Comparison of ENCODE assay signal across 18 cellular contexts in genomic region chr3:53178246-53178645, GRCh38. TPM values are rescaled to one million over a fixed set of nuclear protein-coding genes. Genes with fewer than 3 reads are reported as not detected.
A peak's percentile ranks its signal among the peaks of the same experiment; 100 is the strongest.
DNase-seq lines count a peak whose midpoint lies in the region; ATAC-seq, FAIRE-seq and TF ChIP-seq lines count a peak whose summit lies in the region.
"Had no signal": no experiment of that assay in that cellular context is flagged by ENCODE, and none has a peak within 500 bp of the region (broad histone marks: within the 10 kb centered on the region; RNA-seq: fewer than 3 reads in every experiment).

No MANE protein-coding gene starts in this region.

- DNase-seq in OCI-LY7 (ENCODE audit: low spot score) (no peak), kidney (peak; percentile 68), osteoblast (ENCODE audit: insufficient read length, low spot score, missing footprints) (peak; percentile 13), iPS-NIHi11 (ENCODE audit: low spot score) (no peak), HT-29 (ENCODE audit: low spot score) (no peak)
- DNase-seq: C1 segment of cervical spinal cord; CD4-positive, CD25-positive, alpha-beta regulatory T cell; CD8-positive, alpha-beta memory T cell; COR-L47; GDM1; GOT3; H7; HFFc6 had no signal

- H3K79me2 ChIP-seq in DOHH2 (ENCODE audit: control insufficient read depth, low read length) (peaks cover 82% of the 10 kb centered on the region), OCI-LY7 (ENCODE audit: insufficient read depth, low read depth, low read length) (peaks cover 54% of the 10 kb centered on the region), osteoblast (ENCODE audit: insufficient read depth, low read length) (peaks cover 7% of the 10 kb centered on the region)

- TF ChIP-seq CTCF in DOHH2 (IDR thresholded peaks at IDR 0.05; ENCODE audit: low read depth, low read length, poor library complexity, severe bottlenecking) (no peak), OCI-LY7 (conservative IDR thresholded peaks at IDR 0.05; ENCODE audit: low read length) (no peak), kidney (IDR thresholded peaks at IDR 0.05; ENCODE audit: borderline replicate concordance, extremely low read depth, insufficient read depth) (no peak), osteoblast (IDR thresholded peaks at IDR 0.05; ENCODE audit: extremely low read depth, low read depth, low read length) (no peak)

- ATAC-seq in GM18517 (IDR thresholded peaks at IDR 0.05; ENCODE audit: unreplicated experiment) = no peak
- ATAC-seq: HCT116 had no signal

- no peaks in the 10 kb centered on the region for H3K9me2 ChIP-seq in DOHH2 (replicated peaks; ENCODE audit: control insufficient read depth, low read length)
- H3K9me2 ChIP-seq in OCI-LY7 (ENCODE audit: insufficient read depth, low read length) = no peaks in the 10 kb centered on the region

- H3K4me1 ChIP-seq in DOHH2 (ENCODE audit: control insufficient read depth, low read length) = peaks cover 86% of the 10 kb centered on the region
- H3K4me1 ChIP-seq in OCI-LY7 (ENCODE audit: insufficient read depth, low read length, poor library complexity, severe bottlenecking) = peaks cover 85% of the 10 kb centered on the region
- peaks cover 0 to 3% of the 10 kb centered on the region in 2 donors for H3K4me1 ChIP-seq in kidney (ENCODE audit: control insufficient read depth in 1 of 2, insufficient read depth in 1 of 2, low read depth in 1 of 2, low read length in 2 of 2)
- H3K4me1 ChIP-seq in osteoblast (ENCODE audit: insufficient read depth, low read length) = peaks cover 8% of the 10 kb centered on the region

- peak overlapping the region; percentile 88 for H3K27ac ChIP-seq in DOHH2 (ENCODE audit: low read depth, low read length)
- H3K27ac ChIP-seq in OCI-LY7 (ENCODE audit: low read depth, low read length, poor library complexity, severe bottlenecking) = peak overlapping the region; percentile 87
- no peak overlapping the region for H3K27ac ChIP-seq in kidney (ENCODE audit: low read depth in 2 of 2, low read length in 2 of 2)
- H3K27ac ChIP-seq in osteoblast (ENCODE audit: low read depth, low read length) = no peak overlapping the region

- H3K9me3 ChIP-seq in DOHH2 (ENCODE audit: control insufficient read depth, insufficient read depth, low read length) (no peaks in the 10 kb centered on the region), OCI-LY7 (ENCODE audit: low read length) (no peaks in the 10 kb centered on the region), kidney (ENCODE audit: control insufficient read depth in 1 of 2, low read length in 2 of 2) (no peaks in the 10 kb centered on the region), osteoblast (ENCODE audit: low read depth, low read length) (no peaks in the 10 kb centered on the region)

- no TSS peak for BruUV-seq in OCI-LY7 (replicated peaks; lab: Mats Ljungman, UMichigan)

- H2AFZ ChIP-seq in OCI-LY7 (ENCODE audit: low read length) (no peak overlapping the region), osteoblast (ENCODE audit: low read length) (no peak overlapping the region)

- intact Hi-C loops in OCI-LY7 (cut with micrococcal nuclease; ENCODE audit: unreplicated experiment) (no loop called here), kidney (cut with DNase I) (no loop called here)

- peak overlapping the region; percentile 85 for H3K4me2 ChIP-seq in DOHH2 (ENCODE audit: low read length)
- H3K4me2 ChIP-seq in OCI-LY7 (ENCODE audit: low read length) = peak overlapping the region; percentile 71; the same call in 1 of the 2 replicates
- H3K4me2 ChIP-seq in osteoblast (ENCODE audit: insufficient read depth, low read length) = no peak overlapping the region

- H3K36me3 ChIP-seq in DOHH2 (ENCODE audit: control insufficient read depth, low read length) (peaks cover 86% of the 10 kb centered on the region), OCI-LY7 (ENCODE audit: insufficient read depth, low read length) (peaks cover 91% of the 10 kb centered on the region), kidney (ENCODE audit: control insufficient read depth in 1 of 2, insufficient read depth in 2 of 2, low read length in 2 of 2) (peaks cover 25 to 47% of the 10 kb centered on the region in 2 donors), osteoblast (ENCODE audit: insufficient read depth, low read length) (peaks cover 8% of the 10 kb centered on the region)

- H3K27me3 ChIP-seq in DOHH2 (ENCODE audit: control insufficient read depth, low read length) = no peaks in the 10 kb centered on the region
- no peaks in the 10 kb centered on the region for H3K27me3 ChIP-seq in osteoblast (ENCODE audit: insufficient read depth, low read length)

- H4K20me1 ChIP-seq in DOHH2 (ENCODE audit: control insufficient read depth, insufficient read depth, low read depth, low read length) = no peaks in the 10 kb centered on the region
- no peaks in the 10 kb centered on the region for H4K20me1 ChIP-seq in OCI-LY7 (ENCODE audit: insufficient read depth, low read length)
- peaks cover 11% of the 10 kb centered on the region for H4K20me1 ChIP-seq in osteoblast (ENCODE audit: insufficient read depth, low read length)

- POLR2A ChIA-PET in OCI-LY7 (lab: Charles Lee) = interaction anchor here (1.0 kb wide), 1 partner anchor 13 kb away, joined by 3 read pairs; no protein-coding TSS in a partner anchor

- H3F3A ChIP-seq in DOHH2 (ENCODE audit: control insufficient read depth, insufficient read depth) = peaks cover 10% of the 10 kb centered on the region

- no peak for FAIRE-seq in kidney (lab: Jason Lieb, UNC)
- FAIRE-seq: GM12892, GM18507 had no signal

- no peak overlapping the region for H3K9ac ChIP-seq in kidney (ENCODE audit: low read length in 2 of 2)

- CTCF ChIA-PET in OCI-LY7 (lab: Charles Lee; ENCODE audit: unreplicated experiment) = no interaction called here

- no peak overlapping the region for H3K4me3 ChIP-seq in DOHH2 (ENCODE audit: low read length)
- H3K4me3 ChIP-seq in OCI-LY7 (ENCODE audit: low read depth, low read length, poor library complexity, severe bottlenecking) = no peak overlapping the region
- no peak overlapping the region for H3K4me3 ChIP-seq in kidney (ENCODE audit: low read length in 2 of 2)
- H3K4me3 ChIP-seq in osteoblast (ENCODE audit: insufficient read depth, low read length) = no peak overlapping the region

RNA-seq across cellular contexts. Expression of gene PRKCD, which starts 17.2 kb away (rescaled TPM):
- 9.5 and 13.3 TPM in 2 replicates for total RNA-seq in OCI-LY7 (2014; rRNA removed; shearing (Covaris generic))
- total RNA-seq in OCI-LY7 (2022) (91.6 and 108 TPM in 2 replicates), kidney (26.6 TPM), osteoblast (1.8 and 2.2 TPM in 2 replicates)
- 29.1 TPM for polyA plus RNA-seq in kidney (ENCODE audit: insufficient read depth, low read depth, low replicate concordance)
- total RNA-seq in HT-29 (2014; rRNA removed; shearing (Covaris generic)) = 5.2 and 5.9 TPM in 2 replicates

RNA-seq across cellular contexts. Expression of gene RFT1, which starts 48.0 kb away (rescaled TPM):
- 9.9 and 15.8 TPM in 2 replicates for total RNA-seq in OCI-LY7 (2014; rRNA removed; shearing (Covaris generic))
- total RNA-seq in OCI-LY7 (2022) = 34.7 and 34.8 TPM in 2 replicates
- total RNA-seq in kidney = 22.8 TPM
- 14.7 TPM for polyA plus RNA-seq in kidney (ENCODE audit: insufficient read depth, low read depth, low replicate concordance)
- 11.9 and 12.7 TPM in 2 replicates for total RNA-seq in osteoblast
- total RNA-seq in HT-29 (2014; rRNA removed; shearing (Covaris generic)) = 10.6 and 12.0 TPM in 2 replicates

Comparison
In these comparisons a context has a peak if more than half of its experiments do, and no peak if none do; other contexts are left out.
1. H3K27ac ChIP-seq: peak in DOHH2 (single experiment) and OCI-LY7 (single experiment); none in kidney (0 of 2) and osteoblast (single experiment).
2. DNase-seq: peak in kidney (single experiment) and osteoblast (single experiment); none in OCI-LY7 (single experiment), iPS-NIHi11 (single experiment) and HT-29 (single experiment).